In genomic region chr5:144582046-144582445, GRCh38 we compare ENCODE assay signal across 22 cellular contexts.
DNase-seq lines count a peak whose midpoint lies in the region; ATAC-seq and TF ChIP-seq lines count a peak whose summit lies in the region.
"Had no signal": no experiment of that assay in that cellular context is flagged by ENCODE, and none has a peak within 500 bp of the region (broad histone marks: within the 10 kb centered on the region; RNA-seq: fewer than 3 reads in every experiment).

No MANE protein-coding gene starts in this region.

- CTCF ChIA-PET in MCF 10A (lab: Yijun Ruan, JAX) (interaction anchor here (0.7 to 1.1 kb wide), 3 partner anchors 15 to 499 kb away, joined by 3 to 4 read pairs (median 3); no protein-coding TSS in a partner anchor), mammary epithelial cell (lab: Charles Lee; ENCODE audit: low non-redundant PET) (no interaction called here)

- H3K4me1 ChIP-seq in breast epithelium (no peaks in the 10 kb centered on the region), mammary epithelial cell (ENCODE audit: insufficient read depth, low read length) (peaks cover 26% of the 10 kb centered on the region), thyroid gland (peaks cover 4 to 30% of the 10 kb centered on the region in 2 donors)
- H3K4me1 ChIP-seq: BLaER1 had no signal

- H3K27ac ChIP-seq in breast epithelium (no peak overlapping the region), mammary epithelial cell (ENCODE audit: insufficient read depth, low read depth, low read length) (peak overlapping the region; percentile 37), thyroid gland (peak overlapping the region in 2 of 3 donors; percentile 59 to 67)
- H3K27ac ChIP-seq: BLaER1, HL-60 had no signal

- no peaks in the 10 kb centered on the region for H3K27me3 Mint-ChIP-seq in MCF 10A (ENCODE audit: insufficient read depth, unreplicated experiment)
- H3K27me3 Mint-ChIP-seq: CD4-positive, alpha-beta T cell had no signal

- H3K9me3 Mint-ChIP-seq in MCF 10A (ENCODE audit: unreplicated experiment), result no peaks in the 10 kb centered on the region

- 6% methylated on average over 2 of the region's 3 CpGs for WGBS in mammary epithelial cell (ENCODE audit: low coverage, missing lambda C conversion rate)
- 37 to 39% methylated on average over 3 of the region's 3 CpGs for WGBS in thyroid gland, 2 donors

- dilution Hi-C loops in mammary epithelial cell (cut with HindIII; ENCODE audit: low sequenced_read_pairs), result no loop called here

- H3K27ac Mint-ChIP-seq in MCF 10A (ENCODE audit: low read depth, unreplicated experiment), result peak overlapping the region; percentile 63
- H3K27ac Mint-ChIP-seq: CD4-positive, alpha-beta T cell had no signal

- peak; percentile 81 for DNase-seq in MCF 10A (ENCODE audit: unreplicated experiment)
- DNase-seq in breast epithelium (ENCODE audit: low spot score in 2 of 2), result no peak
- peak; percentile 90 for DNase-seq in mammary epithelial cell
- DNase-seq in kidney tubule cell (ENCODE audit: low spot score), result peak; percentile 19
- DNase-seq in thyroid gland, result peak; percentile 25 to 35
- DNase-seq in activated naive CD4-positive, alpha-beta T cell treated with Interleukin-2 at 50 U/mL for 16 hours, result no peak
- DNase-seq: CD4-positive, alpha-beta T cell; GF-D8; HCEC 1CT; NCI-H1092 treated with DMSO at 0.1 percent for 48 hours; NCI-H1436; NCI-H187; NCI-H2081 treated with DMSO at 0.1 percent for 48 hours; NCI-H524; NCI-H774; NK-92 treated with Interleukin-12 subunit alpha and Interleukin-12 subunit beta, amount 100 ng/mL, for 24 hours; RPMI8226; SHP77 treated with DMSO at 0.1 percent for 48 hours had no signal

- BruUV-seq in MCF 10A (replicated peaks; lab: Mats Ljungman, UMichigan) (no TSS peak), mammary epithelial cell (replicated peaks; lab: Mats Ljungman, UMichigan) (no TSS peak)

- no peak for TF ChIP-seq CTCF in MCF 10A (IDR thresholded peaks at IDR 0.05; ENCODE audit: unreplicated experiment)
- TF ChIP-seq CTCF in breast epithelium (IDR thresholded peaks at IDR 0.05), result no peak
- no peak for TF ChIP-seq CTCF in mammary epithelial cell (conservative IDR thresholded peaks at IDR 0.05 in 1 of 2, IDR thresholded peaks at IDR 0.05 in 1 of 2; ENCODE audit: extremely low read depth in 1 of 2, insufficient read depth in 1 of 2, low read depth in 1 of 2, low read length in 2 of 2)
- TF ChIP-seq CTCF in thyroid gland (IDR thresholded peaks at IDR 0.05), result no peak

- H3K79me2 ChIP-seq in mammary epithelial cell (ENCODE audit: insufficient read depth, low read length), result no peaks in the 10 kb centered on the region

- H3K4me3 Mint-ChIP-seq in MCF 10A (ENCODE audit: unreplicated experiment), result no peak overlapping the region
- H3K4me3 Mint-ChIP-seq: CD4-positive, alpha-beta T cell had no signal

- intact Hi-C loops in MCF 10A (cut with micrococcal nuclease), result no loop called here
- intact Hi-C loops in breast epithelium (cut with DNase I; ENCODE audit: low total_unique reads), result no loop called here
- intact Hi-C loops in mammary epithelial cell (cut with micrococcal nuclease), result no loop called here
- intact Hi-C loops in thyroid gland (cut with DNase I), result no loop called here

- H4K20me1 ChIP-seq in mammary epithelial cell (ENCODE audit: insufficient read depth, low read length), result no peaks in the 10 kb centered on the region
- H4K20me1 ChIP-seq: BLaER1 had no signal

- peak overlapping the region; percentile 75 for H2AFZ ChIP-seq in mammary epithelial cell (ENCODE audit: low read depth, low read length)

- no peaks in the 10 kb centered on the region for H3K36me3 Mint-ChIP-seq in MCF 10A (ENCODE audit: insufficient read depth, unreplicated experiment)

- H3K4me3 ChIP-seq in breast epithelium (no peak overlapping the region), mammary epithelial cell (replicated peaks in 1 of 3; ENCODE audit: insufficient read depth in 1 of 3, low read depth in 2 of 3, low read length in 3 of 3) (no peak overlapping the region), thyroid gland (replicated peaks in 1 of 3) (no peak overlapping the region)
- H3K4me3 ChIP-seq: BLaER1 had no signal

- H3K9me3 ChIP-seq in breast epithelium, result no peaks in the 10 kb centered on the region
- H3K9me3 ChIP-seq in mammary epithelial cell (replicated peaks; ENCODE audit: insufficient read depth, low read length), result no peaks in the 10 kb centered on the region
- no peaks in the 10 kb centered on the region for H3K9me3 ChIP-seq in thyroid gland
- H3K9me3 ChIP-seq: BLaER1 had no signal

- peak overlapping the region; percentile 44 for H3K4me2 ChIP-seq in mammary epithelial cell (ENCODE audit: insufficient read depth, low read depth, low read length)
- H3K4me2 ChIP-seq: BLaER1 had no signal

- POLR2A ChIA-PET in MCF 10A (lab: Yijun Ruan, JAX), result interaction anchor here (0.6 to 1.7 kb wide), 6 partner anchors 33 to 1357 kb away, joined by 3 to 5 read pairs (median 3); no protein-coding TSS in a partner anchor

- ATAC-seq in HG03159 (IDR thresholded peaks at IDR 0.05; ENCODE audit: unreplicated experiment) (no peak), HG02938 (IDR thresholded peaks at IDR 0.05; ENCODE audit: unreplicated experiment) (no peak)

- TF ChIP-seq POLR2A in breast epithelium (IDR thresholded peaks at IDR 0.05), result no peak
- TF ChIP-seq POLR2A in thyroid gland (IDR thresholded peaks at IDR 0.05), result no peak

- in situ Hi-C loops in mammary epithelial cell (cut with MboI; ENCODE audit: low sequenced_read_pairs in 2 of 2), result no loop called here

- H3K27me3 ChIP-seq in breast epithelium, result no peaks in the 10 kb centered on the region
- no peaks in the 10 kb centered on the region for H3K27me3 ChIP-seq in mammary epithelial cell (ENCODE audit: insufficient read depth, low read length)
- H3K27me3 ChIP-seq in thyroid gland, result no peaks in the 10 kb centered on the region
- H3K27me3 ChIP-seq: BLaER1 had no signal

- H3K4me1 Mint-ChIP-seq in MCF 10A (ENCODE audit: insufficient read depth, unreplicated experiment), result peaks cover 10% of the 10 kb centered on the region

- H3K36me3 ChIP-seq in breast epithelium, result no peaks in the 10 kb centered on the region
- no peaks in the 10 kb centered on the region for H3K36me3 ChIP-seq in mammary epithelial cell (ENCODE audit: insufficient read depth, low read length)
- no peaks in the 10 kb centered on the region for H3K36me3 ChIP-seq in thyroid gland
- H3K36me3 ChIP-seq: BLaER1 had no signal

- no peak overlapping the region for H3K9ac ChIP-seq in mammary epithelial cell (ENCODE audit: insufficient read depth, low read length)
- H3K9ac ChIP-seq: BLaER1 had no signal

Comparison
In these comparisons a context has a peak if more than half of its experiments do, and no peak if none do; other contexts are left out.
1. DNase-seq: peak in MCF 10A (single experiment), mammary epithelial cell (single experiment), kidney tubule cell (single experiment) and thyroid gland (2 of 2); none in breast epithelium (0 of 2) and activated naive CD4-positive, alpha-beta T cell treated with Interleukin-2 at 50 U/mL for 16 hours (single experiment).
2. H3K27ac ChIP-seq: peak in mammary epithelial cell (single experiment) and thyroid gland (2 of 3); none in breast epithelium (0 of 2).